29 cellular contexts compared by ENCODE assay signal in the genomic region with DNA sequence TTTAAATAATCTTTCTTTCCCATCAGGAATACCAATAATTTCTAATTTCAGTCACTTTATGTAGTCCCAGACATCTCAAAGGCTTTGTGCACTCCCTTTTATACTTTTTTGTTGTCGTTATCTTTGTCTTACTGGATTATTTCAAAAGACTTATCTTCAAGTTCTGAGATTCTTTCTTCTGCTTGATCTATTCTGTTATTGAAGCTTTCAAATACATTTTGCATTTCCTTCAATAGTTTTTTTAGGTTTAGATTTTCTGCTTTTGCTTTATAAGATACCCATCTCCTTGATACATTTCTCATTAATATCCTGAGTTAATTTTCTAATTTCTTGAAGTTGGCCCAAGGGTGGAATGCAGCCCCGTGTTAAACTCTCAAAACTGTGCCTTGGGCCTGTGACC.
"Had no signal": no experiment of that assay in that cellular context is flagged by ENCODE, and none has a peak within 500 bp of the region (broad histone marks: within the 10 kb centered on the region; RNA-seq: fewer than 3 reads in every experiment).

No MANE protein-coding gene starts in this region.

- H3K9me3 ChIP-seq: ovary, thyroid gland, vagina had no signal

- H3K4me2 ChIP-seq: neural progenitor cell, smooth muscle cell had no signal

- H3K27ac ChIP-seq: neural progenitor cell, ovary, parathyroid adenoma, psoas muscle, skin epidermis, spleen, stomach, thoracic aorta, thyroid gland, tibial nerve, upper lobe of left lung, vagina had no signal

- H3K4me3 Mint-ChIP-seq: naive thymus-derived CD8-positive, alpha-beta T cell; nephron; neural progenitor cell; stimulated activated effector memory CD8-positive, alpha-beta T cell treated with anti-CD3 and anti-CD28 coated beads, Interleukin-12 subunit alpha, Interleukin-12 subunit beta, amount 100 ng/mL, for 72 hours; stimulated activated naive B cell treated with anti-CD40 and anti-IgM and Interleukin-4, amounts not matched to agents 10 μg/mL and 1 μg/mL and 100 μg/mL, for 72 hours; stimulated activated naive CD8-positive, alpha-beta T cell treated with anti-CD3 and anti-CD28 coated beads, Interleukin-15, Interleukin-2, amounts not matched to agents 100 ng/mL and 50 ng/mL, for 24 hours had no signal

- H3K36me3 ChIP-seq: neural progenitor cell, ovary, spleen, stomach, thoracic aorta, thyroid gland, tibial nerve, upper lobe of left lung, vagina had no signal

- H3K4me1 ChIP-seq: neural progenitor cell, parathyroid adenoma, psoas muscle, spleen, stomach, thyroid gland, tibial nerve, upper lobe of left lung, vagina had no signal

- H3K36me3 Mint-ChIP-seq: stimulated activated effector memory CD8-positive, alpha-beta T cell treated with anti-CD3 and anti-CD28 coated beads, Interleukin-12 subunit alpha, Interleukin-12 subunit beta, amount 100 ng/mL, for 72 hours; stimulated activated naive B cell treated with anti-CD40 and anti-IgM and Interleukin-4, amounts not matched to agents 10 μg/mL and 1 μg/mL and 100 μg/mL, for 72 hours had no signal

- H3K27me3 ChIP-seq: neural progenitor cell, ovary, spleen, stomach, thyroid gland, tibial nerve, upper lobe of left lung, vagina had no signal

- H3K9ac ChIP-seq: neural progenitor cell, parathyroid adenoma had no signal

- FAIRE-seq: urothelium cell line had no signal

- H3K79me2 ChIP-seq: parathyroid adenoma had no signal

- ATAC-seq: naive thymus-derived CD8-positive, alpha-beta T cell; psoas muscle; right cardiac atrium; sciatic nerve; stimulated activated effector memory CD8-positive, alpha-beta T cell treated with anti-CD3 and anti-CD28 coated beads, Interleukin-12 subunit alpha, Interleukin-12 subunit beta, amount 100 ng/mL, for 72 hours; stimulated activated naive B cell treated with anti-CD40 and anti-IgM and Interleukin-4, amounts not matched to agents 10 μg/mL and 1 μg/mL and 100 μg/mL, for 72 hours had no signal

- DNase-seq: naive thymus-derived CD8-positive, alpha-beta T cell; occipital lobe; ovary; posterior cingulate gyrus; psoas muscle; right cardiac atrium; spleen; stimulated activated CD4-positive, alpha-beta T cell treated with anti-CD3 and anti-CD28 coated beads, Interleukin-12 subunit alpha, Interleukin-12 subunit beta, amount 100 ng/mL, for 4 hours; stimulated activated CD4-positive, alpha-beta T cell treated with anti-CD3 and anti-CD28 coated beads, Interleukin-1b, Interleukin-23, amount 100 ng/mL, for 48 hours; stimulated activated CD4-positive, alpha-beta T cell treated with anti-CD3 and anti-CD28 coated beads, Interleukin-4, amount 100 ng/mL, for 24 hours; stimulated activated naive B cell treated with anti-CD40 and anti-IgM and Interleukin-4, amounts not matched to agents 10 μg/mL and 1 μg/mL and 100 μg/mL, for 72 hours; stimulated activated naive CD4-positive, alpha-beta T cell treated with Interleukin-2 at 50 U/mL for 16 hours; stomach; thyroid gland; trophoblast cell; upper lobe of left lung had no signal

- H2AFZ ChIP-seq: neural progenitor cell, parathyroid adenoma had no signal

- H3K4me3 ChIP-seq: neural progenitor cell, ovary, psoas muscle, skin epidermis, smooth muscle cell, spleen, stomach, thoracic aorta, thyroid gland, tibial nerve, upper lobe of left lung, vagina had no signal

- H3K27ac Mint-ChIP-seq: naive thymus-derived CD8-positive, alpha-beta T cell; nephron; neural progenitor cell; progenitor cell of endocrine pancreas; stimulated activated effector memory CD8-positive, alpha-beta T cell treated with anti-CD3 and anti-CD28 coated beads, Interleukin-12 subunit alpha, Interleukin-12 subunit beta, amount 100 ng/mL, for 72 hours; stimulated activated naive B cell treated with anti-CD40 and anti-IgM and Interleukin-4, amounts not matched to agents 10 μg/mL and 1 μg/mL and 100 μg/mL, for 72 hours; stimulated activated naive CD8-positive, alpha-beta T cell treated with anti-CD3 and anti-CD28 coated beads, Interleukin-15, Interleukin-2, amounts not matched to agents 100 ng/mL and 50 ng/mL, for 24 hours had no signal

- H3K4me1 Mint-ChIP-seq: naive thymus-derived CD8-positive, alpha-beta T cell; nephron; neural progenitor cell; stimulated activated effector memory CD8-positive, alpha-beta T cell treated with anti-CD3 and anti-CD28 coated beads, Interleukin-12 subunit alpha, Interleukin-12 subunit beta, amount 100 ng/mL, for 72 hours; stimulated activated naive B cell treated with anti-CD40 and anti-IgM and Interleukin-4, amounts not matched to agents 10 μg/mL and 1 μg/mL and 100 μg/mL, for 72 hours had no signal

- H3K27me3 Mint-ChIP-seq: naive thymus-derived CD8-positive, alpha-beta T cell; progenitor cell of endocrine pancreas; stimulated activated naive B cell treated with anti-CD40 and anti-IgM and Interleukin-4, amounts not matched to agents 10 μg/mL and 1 μg/mL and 100 μg/mL, for 72 hours; stimulated activated naive CD8-positive, alpha-beta T cell treated with anti-CD3 and anti-CD28 coated beads, Interleukin-15, Interleukin-2, amounts not matched to agents 100 ng/mL and 50 ng/mL, for 24 hours had no signal
